18 cellular contexts compared by ENCODE assay signal in the genomic region with DNA sequence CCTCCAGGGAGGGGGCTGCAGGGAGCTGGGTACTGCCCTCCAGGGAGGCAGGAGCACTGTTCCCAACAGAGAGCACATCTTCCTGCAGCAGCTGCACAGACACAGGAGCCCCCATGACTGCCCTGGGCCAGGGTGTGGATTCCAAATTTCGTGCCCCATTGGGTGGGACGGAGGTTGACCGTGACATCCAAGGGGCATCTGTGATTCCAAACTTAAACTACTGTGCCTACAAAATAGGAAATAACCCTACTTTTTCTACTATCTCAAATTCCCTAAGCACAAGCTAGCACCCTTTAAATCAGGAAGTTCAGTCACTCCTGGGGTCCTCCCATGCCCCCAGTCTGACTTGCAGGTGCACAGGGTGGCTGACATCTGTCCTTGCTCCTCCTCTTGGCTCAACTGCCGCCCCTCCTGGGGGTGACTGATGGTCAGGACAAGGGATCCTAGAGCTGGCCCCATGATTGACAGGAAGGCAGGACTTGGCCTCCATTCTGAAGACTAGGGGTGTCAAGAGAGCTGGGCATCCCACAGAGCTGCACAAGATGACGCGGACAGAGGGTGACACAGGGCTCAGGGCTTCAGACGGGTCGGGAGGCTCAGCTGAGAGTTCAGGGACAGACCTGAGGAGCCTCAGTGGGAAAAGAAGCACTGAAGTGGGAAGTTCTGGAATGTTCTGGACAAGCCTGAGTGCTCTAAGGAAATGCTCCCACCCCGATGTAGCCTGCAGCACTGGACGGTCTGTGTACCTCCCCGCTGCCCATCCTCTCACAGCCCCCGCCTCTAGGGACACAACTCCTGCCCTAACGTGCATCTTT. TPM values are rescaled to one million over a fixed set of nuclear protein-coding genes. Genes with fewer than 3 reads are reported as not detected.
DNase-seq lines count a peak whose midpoint lies in the region; ATAC-seq and TF ChIP-seq lines count a peak whose summit lies in the region.
"Had no signal": no experiment of that assay in that cellular context is flagged by ENCODE, and none has a peak within 500 bp of the region (broad histone marks: within the 10 kb centered on the region; RNA-seq: fewer than 3 reads in every experiment).

No MANE protein-coding gene starts in this region.

- no peak overlapping the region for H3K4me3 Mint-ChIP-seq in activated naive CD8-positive, alpha-beta T cell treated with anti-CD3 and anti-CD28 coated beads, Interleukin-2, amount 10 ng/mL, durations not matched to agents 7 days and 5 days
- H3K4me3 Mint-ChIP-seq in activated naive CD8-positive, alpha-beta T cell treated with anti-CD3 and anti-CD28 coated beads for 36 hours, result no peak overlapping the region
- H3K4me3 Mint-ChIP-seq in HFFc6, result no peak overlapping the region
- H3K4me3 Mint-ChIP-seq: IgD-negative memory B cell had no signal

- no peak overlapping the region for H3K4me3 ChIP-seq in body of pancreas
- H3K4me3 ChIP-seq: HAP-1 had no signal

- no peak for ATAC-seq in activated naive CD8-positive, alpha-beta T cell treated with anti-CD3 and anti-CD28 coated beads, Interleukin-2, amount 10 ng/mL, durations not matched to agents 7 days and 5 days (ENCODE audit: low read depth)
- ATAC-seq in body of pancreas, result no peak

- H3K27ac Mint-ChIP-seq in activated naive CD8-positive, alpha-beta T cell treated with anti-CD3 and anti-CD28 coated beads, Interleukin-2, amount 10 ng/mL, durations not matched to agents 7 days and 5 days, result no peak overlapping the region
- H3K27ac Mint-ChIP-seq in activated naive CD8-positive, alpha-beta T cell treated with anti-CD3 and anti-CD28 coated beads for 36 hours, result no peak overlapping the region
- no peak overlapping the region for H3K27ac Mint-ChIP-seq in HFFc6
- H3K27ac Mint-ChIP-seq: CD14-positive monocyte, IgD-negative memory B cell had no signal

- H3K27ac ChIP-seq in body of pancreas, result peak overlapping the region in 3 of 4 donors; percentile 74 to 85 (median 80)

- peaks cover 52% of the 10 kb centered on the region for H3K4me1 ChIP-seq in body of pancreas
- H3K4me1 ChIP-seq: HAP-1 had no signal

- in situ Hi-C loops in GM13977 (cut with MboI; ENCODE audit: low pct_unique_long_range_greater_than_20kb, low sequenced_read_pairs, unreplicated experiment), result no loop called here

- no peaks in the 10 kb centered on the region for H3K9me3 Mint-ChIP-seq in activated naive CD8-positive, alpha-beta T cell treated with anti-CD3 and anti-CD28 coated beads, Interleukin-2, amount 10 ng/mL, durations not matched to agents 7 days and 5 days
- no peaks in the 10 kb centered on the region for H3K9me3 Mint-ChIP-seq in activated naive CD8-positive, alpha-beta T cell treated with anti-CD3 and anti-CD28 coated beads for 36 hours
- no peaks in the 10 kb centered on the region for H3K9me3 Mint-ChIP-seq in HFFc6
- H3K9me3 Mint-ChIP-seq: IgD-negative memory B cell had no signal

- peak; percentile 18 for DNase-seq in activated naive CD8-positive, alpha-beta T cell treated with anti-CD3 and anti-CD28 coated beads, Interleukin-2, amount 10 ng/mL, durations not matched to agents 7 days and 5 days
- no peak for DNase-seq in activated naive CD8-positive, alpha-beta T cell treated with anti-CD3 and anti-CD28 coated beads for 36 hours
- DNase-seq in body of pancreas (no peak), mesenteric fat pad (ENCODE audit: low spot score) (peak; percentile 33), ureter (ENCODE audit: low spot score) (peak; percentile 25), GM13977 (ENCODE audit: low spot score) (no peak), DMS53 treated with DMSO at 0.1 percent for 48 hours (lab: John Stamatoyannopoulos, UW; ENCODE audit: unreplicated experiment) (no peak), HFFc6 (no peak)
- DNase-seq: COR-L47, DMS153, NCI-H187 treated with DMSO at 0.1 percent for 48 hours, NCI-H2171, NCI-H446 treated with DMSO at 0.1 percent for 48 hours, NCI-H748 treated with DMSO at 0.1 percent for 48 hours had no signal

- TF ChIP-seq CTCF in body of pancreas (IDR thresholded peaks at IDR 0.05) (no peak), GM13977 (IDR thresholded peaks at IDR 0.05; ENCODE audit: extremely low read depth, insufficient read depth, missing control alignments) (no peak), HFFc6 (IDR thresholded peaks at IDR 0.05) (no peak)

- no peak for TF ChIP-seq POLR2A in body of pancreas (IDR thresholded peaks at IDR 0.05)

- POLR2A ChIA-PET in activated naive CD8-positive, alpha-beta T cell treated with anti-CD3 and anti-CD28 coated beads, Interleukin-2, amount 10 ng/mL, durations not matched to agents 7 days and 5 days (lab: Charles Lee), result no interaction called here

- WGBS in body of pancreas, 2 donors, result 69 to 71% methylated on average over 13 of the region's 13 CpGs

- H3K4me1 Mint-ChIP-seq in activated naive CD8-positive, alpha-beta T cell treated with anti-CD3 and anti-CD28 coated beads, Interleukin-2, amount 10 ng/mL, durations not matched to agents 7 days and 5 days, result no peaks in the 10 kb centered on the region
- H3K4me1 Mint-ChIP-seq in activated naive CD8-positive, alpha-beta T cell treated with anti-CD3 and anti-CD28 coated beads for 36 hours, result no peaks in the 10 kb centered on the region
- peaks cover 12% of the 10 kb centered on the region for H3K4me1 Mint-ChIP-seq in HFFc6 (ENCODE audit: low read depth)

- no peaks in the 10 kb centered on the region for H3K36me3 ChIP-seq in body of pancreas (replicated peaks in 1 of 2; ENCODE audit: insufficient read depth in 1 of 2, low read depth in 2 of 2)
- H3K36me3 ChIP-seq: HAP-1 had no signal

- intact Hi-C loops in body of pancreas (cut with DNase I), result no loop called here

- H3K27me3 Mint-ChIP-seq in activated naive CD8-positive, alpha-beta T cell treated with anti-CD3 and anti-CD28 coated beads, Interleukin-2, amount 10 ng/mL, durations not matched to agents 7 days and 5 days, result peaks cover 7% of the 10 kb centered on the region
- H3K27me3 Mint-ChIP-seq in activated naive CD8-positive, alpha-beta T cell treated with anti-CD3 and anti-CD28 coated beads for 36 hours, result peaks cover 33% of the 10 kb centered on the region
- peaks cover 9% of the 10 kb centered on the region for H3K27me3 Mint-ChIP-seq in HFFc6 (ENCODE audit: insufficient read depth)

- H3K36me3 Mint-ChIP-seq in activated naive CD8-positive, alpha-beta T cell treated with anti-CD3 and anti-CD28 coated beads, Interleukin-2, amount 10 ng/mL, durations not matched to agents 7 days and 5 days, result no peaks in the 10 kb centered on the region
- H3K36me3 Mint-ChIP-seq in activated naive CD8-positive, alpha-beta T cell treated with anti-CD3 and anti-CD28 coated beads for 36 hours, result no peaks in the 10 kb centered on the region
- H3K36me3 Mint-ChIP-seq in HFFc6 (ENCODE audit: low read depth), result no peaks in the 10 kb centered on the region
- H3K36me3 Mint-ChIP-seq: CD14-positive monocyte, IgD-negative memory B cell had no signal

- no peaks in the 10 kb centered on the region for H3K27me3 ChIP-seq in body of pancreas

- no peaks in the 10 kb centered on the region for H3K9me3 ChIP-seq in body of pancreas
- H3K9me3 ChIP-seq: HAP-1 had no signal

RNA-seq across cellular contexts. Expression of a gene that starts 7.8 kb away (rescaled TPM):
- total RNA-seq in activated naive CD8-positive, alpha-beta T cell treated with anti-CD3 and anti-CD28 coated beads, Interleukin-2, amount 10 ng/mL, durations not matched to agents 7 days and 5 days, result not detected
- total RNA-seq in activated naive CD8-positive, alpha-beta T cell treated with anti-CD3 and anti-CD28 coated beads for 36 hours, result not detected
- total RNA-seq in body of pancreas (1 to 10 TPM in 1 of 2 donors, not detected in 1; 4.9 TPM), mesenteric fat pad (0.35 TPM), ureter (0.36 TPM)
- under 1 TPM in 1 of 6 experiments, not detected in 5; 0.31 TPM for total RNA-seq in HFFc6 (2021; fragmentation: NEBNext Ultra II Directional; extraction: Animal tissue kit (Norgen Biotek cat#: 25700))
- total RNA-seq: LHCN-M2 had no signal

RNA-seq across cellular contexts. Expression of a gene that starts 12.5 kb away (rescaled TPM):
- total RNA-seq in activated naive CD8-positive, alpha-beta T cell treated with anti-CD3 and anti-CD28 coated beads, Interleukin-2, amount 10 ng/mL, durations not matched to agents 7 days and 5 days, result not detected
- not detected for total RNA-seq in activated naive CD8-positive, alpha-beta T cell treated with anti-CD3 and anti-CD28 coated beads for 36 hours
- total RNA-seq in body of pancreas (under 1 TPM; 0.52 to 0.99 TPM), mesenteric fat pad (not detected), ureter (0.36 TPM)
- not detected for total RNA-seq in HFFc6 (2021; fragmentation: NEBNext Ultra II Directional; extraction: Animal tissue kit (Norgen Biotek cat#: 25700))
- total RNA-seq: LHCN-M2 had no signal

RNA-seq across cellular contexts. Expression of a gene that starts 54.7 kb away (rescaled TPM):
- total RNA-seq in activated naive CD8-positive, alpha-beta T cell treated with anti-CD3 and anti-CD28 coated beads, Interleukin-2, amount 10 ng/mL, durations not matched to agents 7 days and 5 days, result not detected
- total RNA-seq in activated naive CD8-positive, alpha-beta T cell treated with anti-CD3 and anti-CD28 coated beads for 36 hours, result not detected
- total RNA-seq in body of pancreas (10 to 100 TPM in 1 of 2 donors, 1 to 10 TPM in 1; 3.0 to 27.0 TPM), mesenteric fat pad (0.22 TPM), ureter (0.86 TPM)
- total RNA-seq in HFFc6 (2021; fragmentation: NEBNext Ultra II Directional; extraction: Animal tissue kit (Norgen Biotek cat#: 25700)), result not detected
- total RNA-seq: LHCN-M2 had no signal

Comparison
In these comparisons a context has a peak if more than half of its experiments do, and no peak if none do; other contexts are left out.
1. DNase-seq: peak in activated naive CD8-positive, alpha-beta T cell treated with anti-CD3 and anti-CD28 coated beads, Interleukin-2, amount 10 ng/mL, durations not matched to agents 7 days and 5 days (single experiment), mesenteric fat pad (single experiment) and ureter (single experiment); none in activated naive CD8-positive, alpha-beta T cell treated with anti-CD3 and anti-CD28 coated beads for 36 hours (single experiment), body of pancreas (0 of 4), GM13977 (single experiment), DMS53 treated with DMSO at 0.1 percent for 48 hours (single experiment) and HFFc6 (single experiment).